ENCODE assay signal across 15 cellular contexts in the genomic region with DNA sequence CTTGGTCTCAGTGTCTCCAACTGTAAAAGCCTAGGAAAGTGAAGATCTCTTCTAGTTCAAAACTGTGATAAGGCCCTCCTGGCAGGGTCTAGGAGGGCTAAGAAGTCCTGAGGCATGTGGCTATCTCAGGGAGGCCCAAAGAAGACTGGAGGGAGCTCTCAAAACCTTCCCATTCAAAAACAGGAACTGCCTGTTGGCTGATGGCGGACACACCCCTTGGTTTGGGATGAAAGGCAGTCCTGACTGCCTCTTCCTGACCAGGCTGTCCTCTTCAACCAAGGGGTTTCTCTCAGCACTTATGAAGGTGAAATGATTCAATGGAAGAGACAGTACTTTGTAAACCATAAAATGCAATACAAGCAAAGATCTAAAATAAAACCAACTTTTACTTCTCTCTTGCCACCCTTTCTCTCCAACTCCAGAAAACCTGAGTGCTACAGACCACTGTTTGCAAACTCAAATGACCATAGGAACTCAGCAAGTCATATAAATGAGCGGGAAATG. TPM values are rescaled to one million over a fixed set of nuclear protein-coding genes. Genes with fewer than 3 reads are reported as not detected.
DNase-seq lines count a peak whose midpoint lies in the region; ATAC-seq and TF ChIP-seq lines count a peak whose summit lies in the region.
"Had no signal": no experiment of that assay in that cellular context is flagged by ENCODE, and none has a peak within 500 bp of the region (broad histone marks: within the 10 kb centered on the region; RNA-seq: fewer than 3 reads in every experiment).

No MANE protein-coding gene starts in this region.

- POLR2A ChIA-PET in A673 (lab: Charles Lee; ENCODE audit: low non-redundant PET) (no interaction called here), WTC11 (lab: Charles Lee) (no interaction called here)

- ATAC-seq in WTC11 (no peak), HG02759 (IDR thresholded peaks at IDR 0.05; ENCODE audit: unreplicated experiment) (no peak), HG02588 (IDR thresholded peaks at IDR 0.05; ENCODE audit: unreplicated experiment) (no peak), GM19023 (IDR thresholded peaks at IDR 0.05; ENCODE audit: unreplicated experiment) (no peak)

- H3K4me3 ChIP-seq in A673 (ENCODE audit: low read depth, low read length, poor library complexity, severe bottlenecking) = no peak overlapping the region
- H3K4me3 ChIP-seq: HAP-1, MG63, sigmoid colon, SK-N-MC had no signal

- H3K4me1 ChIP-seq in A673 (ENCODE audit: insufficient read depth, low read length, poor library complexity, severe bottlenecking) = no peaks in the 10 kb centered on the region

- H3K4me1 Mint-ChIP-seq in WTC11 = peaks cover 18% of the 10 kb centered on the region
- H3K4me1 Mint-ChIP-seq in immature natural killer cell = peaks cover 48 to 60% of the 10 kb centered on the region in 2 donors

- H3K27me3 Mint-ChIP-seq in WTC11 (ENCODE audit: low read depth) (no peaks in the 10 kb centered on the region), immature natural killer cell (ENCODE audit: low read depth in 3 of 3) (peaks cover 2 to 6% (median 5%) of the 10 kb centered on the region in 3 donors)

- CTCF ChIA-PET in A673 (lab: Charles Lee) (no interaction called here), WTC11 (lab: Charles Lee) (interaction anchor here (1.4 kb wide), 1 partner anchor 18 kb away, joined by 3 read pairs; no protein-coding TSS in a partner anchor)

- H3K27me3 ChIP-seq in A673 (replicated peaks; ENCODE audit: insufficient read depth, low read depth, low read length, poor library complexity) = no peaks in the 10 kb centered on the region
- H3K27me3 ChIP-seq: MG63, sigmoid colon had no signal

- H3K9me3 ChIP-seq in A673 (ENCODE audit: low read depth, low read length, poor library complexity, severe bottlenecking) = no peaks in the 10 kb centered on the region
- H3K9me3 ChIP-seq: HAP-1, MG63, sigmoid colon had no signal

- H3K4me3 Mint-ChIP-seq in WTC11 (no peak overlapping the region), immature natural killer cell (no peak overlapping the region)

- H3K27ac Mint-ChIP-seq in WTC11 (peak overlapping the region; percentile 58), immature natural killer cell (peak overlapping the region; percentile 73 to 92 (median 91))

- H3K36me3 Mint-ChIP-seq in WTC11 (peaks cover 18% of the 10 kb centered on the region), immature natural killer cell (peaks cover 3 to 17% (median 6%) of the 10 kb centered on the region in 3 donors)

- DNase-seq in A673 (ENCODE audit: low spot score) = no peak
- peak; percentile 39 for DNase-seq in CD1c-positive myeloid dendritic cell (ENCODE audit: extremely low spot score)
- DNase-seq in WTC11 (ENCODE audit: low spot score) = no peak
- no peak for DNase-seq in immature natural killer cell
- DNase-seq: activated gamma-delta T cell treated with Interleukin-2 at 50 U/mL for 16 hours, erythroblast, head of caudate nucleus, MG63, NCI-H2107, sigmoid colon had no signal

- TF ChIP-seq CTCF in A673 (conservative IDR thresholded peaks at IDR 0.05; ENCODE audit: low read depth, low read length) = no peak
- no peak for TF ChIP-seq CTCF in WTC11 (IDR thresholded peaks at IDR 0.05)

- no TSS peak for BruUV-seq in A673 (replicated peaks; lab: Mats Ljungman, UMichigan)

- intact Hi-C loops in A673 (cut with micrococcal nuclease; ENCODE audit: unreplicated experiment) = no loop called here

- H3K9me3 Mint-ChIP-seq in WTC11 = no peaks in the 10 kb centered on the region
- H3K9me3 Mint-ChIP-seq in immature natural killer cell = no peaks in the 10 kb centered on the region

- peaks cover 33% of the 10 kb centered on the region for H3K36me3 ChIP-seq in A673 (ENCODE audit: insufficient read depth, low read length, poor library complexity, severe bottlenecking)

- H3K27ac ChIP-seq in A673 (ENCODE audit: low read depth, low read length, poor library complexity, severe bottlenecking) = peak overlapping the region; percentile 22
- H3K27ac ChIP-seq: sigmoid colon, SK-N-MC had no signal

TF ChIP-seq in WTC11, 78 proteins besides CTCF, POLR2A, EP300 and RAD21 (continues in another document):
- no peak for TF ChIP-seq OVOL2 (CRISPR knock-in tag; IDR thresholded peaks at IDR 0.05; ENCODE audit: borderline replicate concordance)
- no peak for TF ChIP-seq NR2C2 (CRISPR knock-in tag; IDR thresholded peaks at IDR 0.05)
- no peak for TF ChIP-seq ELF4 (CRISPR knock-in tag; IDR thresholded peaks at IDR 0.05; ENCODE audit: low read depth)
- TF ChIP-seq SMAD4 (CRISPR knock-in tag; IDR thresholded peaks at IDR 0.05) = no peak
- TF ChIP-seq, protein P1, sequence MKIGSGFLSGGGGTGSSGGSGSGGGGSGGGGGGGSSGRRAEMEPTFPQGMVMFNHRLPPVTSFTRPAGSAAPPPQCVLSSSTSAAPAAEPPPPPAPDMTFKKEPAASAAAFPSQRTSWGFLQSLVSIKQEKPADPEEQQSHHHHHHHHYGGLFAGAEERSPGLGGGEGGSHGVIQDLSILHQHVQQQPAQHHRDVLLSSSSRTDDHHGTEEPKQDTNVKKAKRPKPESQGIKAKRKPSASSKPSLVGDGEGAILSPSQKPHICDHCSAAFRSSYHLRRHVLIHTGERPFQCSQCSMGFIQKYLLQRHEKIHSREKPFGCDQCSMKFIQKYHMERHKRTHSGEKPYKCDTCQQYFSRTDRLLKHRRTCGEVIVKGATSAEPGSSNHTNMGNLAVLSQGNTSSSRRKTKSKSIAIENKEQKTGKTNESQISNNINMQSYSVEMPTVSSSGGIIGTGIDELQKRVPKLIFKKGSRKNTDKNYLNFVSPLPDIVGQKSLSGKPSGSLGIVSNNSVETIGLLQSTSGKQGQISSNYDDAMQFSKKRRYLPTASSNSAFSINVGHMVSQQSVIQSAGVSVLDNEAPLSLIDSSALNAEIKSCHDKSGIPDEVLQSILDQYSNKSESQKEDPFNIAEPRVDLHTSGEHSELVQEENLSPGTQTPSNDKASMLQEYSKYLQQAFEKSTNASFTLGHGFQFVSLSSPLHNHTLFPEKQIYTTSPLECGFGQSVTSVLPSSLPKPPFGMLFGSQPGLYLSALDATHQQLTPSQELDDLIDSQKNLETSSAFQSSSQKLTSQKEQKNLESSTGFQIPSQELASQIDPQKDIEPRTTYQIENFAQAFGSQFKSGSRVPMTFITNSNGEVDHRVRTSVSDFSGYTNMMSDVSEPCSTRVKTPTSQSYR (CRISPR knock-in tag; IDR thresholded peaks at IDR 0.05) = no peak
- no peak for TF ChIP-seq ZNF416 (CRISPR knock-in tag; IDR thresholded peaks at IDR 0.05)
- TF ChIP-seq FOXJ3 (CRISPR knock-in tag; IDR thresholded peaks at IDR 0.05; ENCODE audit: borderline replicate concordance) = no peak
- TF ChIP-seq, protein P2, sequence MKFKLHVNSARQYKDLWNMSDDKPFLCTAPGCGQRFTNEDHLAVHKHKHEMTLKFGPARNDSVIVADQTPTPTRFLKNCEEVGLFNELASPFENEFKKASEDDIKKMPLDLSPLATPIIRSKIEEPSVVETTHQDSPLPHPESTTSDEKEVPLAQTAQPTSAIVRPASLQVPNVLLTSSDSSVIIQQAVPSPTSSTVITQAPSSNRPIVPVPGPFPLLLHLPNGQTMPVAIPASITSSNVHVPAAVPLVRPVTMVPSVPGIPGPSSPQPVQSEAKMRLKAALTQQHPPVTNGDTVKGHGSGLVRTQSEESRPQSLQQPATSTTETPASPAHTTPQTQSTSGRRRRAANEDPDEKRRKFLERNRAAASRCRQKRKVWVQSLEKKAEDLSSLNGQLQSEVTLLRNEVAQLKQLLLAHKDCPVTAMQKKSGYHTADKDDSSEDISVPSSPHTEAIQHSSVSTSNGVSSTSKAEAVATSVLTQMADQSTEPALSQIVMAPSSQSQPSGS (CRISPR knock-in tag; IDR thresholded peaks at IDR 0.05; ENCODE audit: borderline replicate concordance, low read depth) = no peak
- TF ChIP-seq CREM (CRISPR knock-in tag; IDR thresholded peaks at IDR 0.05) = no peak
- TF ChIP-seq TP53 (CRISPR knock-in tag; IDR thresholded peaks at IDR 0.05) = no peak
- no peak for TF ChIP-seq ESRRA (CRISPR knock-in tag; IDR thresholded peaks at IDR 0.05; ENCODE audit: borderline replicate concordance)
- no peak for TF ChIP-seq MYBL2 (CRISPR knock-in tag; IDR thresholded peaks at IDR 0.05)
- TF ChIP-seq ZNF423 (CRISPR knock-in tag; IDR thresholded peaks at IDR 0.05) = no peak
- no peak for TF ChIP-seq FOXK1 (CRISPR knock-in tag; IDR thresholded peaks at IDR 0.05)
- TF ChIP-seq, protein P3, sequence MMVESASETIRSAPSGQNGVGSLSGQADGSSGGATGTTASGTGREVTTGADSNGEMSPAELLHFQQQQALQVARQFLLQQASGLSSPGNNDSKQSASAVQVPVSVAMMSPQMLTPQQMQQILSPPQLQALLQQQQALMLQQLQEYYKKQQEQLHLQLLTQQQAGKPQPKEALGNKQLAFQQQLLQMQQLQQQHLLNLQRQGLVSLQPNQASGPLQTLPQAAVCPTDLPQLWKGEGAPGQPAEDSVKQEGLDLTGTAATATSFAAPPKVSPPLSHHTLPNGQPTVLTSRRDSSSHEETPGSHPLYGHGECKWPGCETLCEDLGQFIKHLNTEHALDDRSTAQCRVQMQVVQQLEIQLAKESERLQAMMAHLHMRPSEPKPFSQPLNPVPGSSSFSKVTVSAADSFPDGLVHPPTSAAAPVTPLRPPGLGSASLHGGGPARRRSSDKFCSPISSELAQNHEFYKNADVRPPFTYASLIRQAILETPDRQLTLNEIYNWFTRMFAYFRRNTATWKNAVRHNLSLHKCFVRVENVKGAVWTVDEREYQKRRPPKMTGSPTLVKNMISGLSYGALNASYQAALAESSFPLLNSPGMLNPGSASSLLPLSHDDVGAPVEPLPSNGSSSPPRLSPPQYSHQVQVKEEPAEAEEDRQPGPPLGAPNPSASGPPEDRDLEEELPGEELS (CRISPR knock-in tag; IDR thresholded peaks at IDR 0.05) = no peak
- TF ChIP-seq CREB1 (CRISPR knock-in tag; IDR thresholded peaks at IDR 0.05) = no peak

RNA-seq across cellular contexts. Expression of a gene that starts 4.7 kb away (rescaled TPM):
- total RNA-seq in A673 (2021) (15.2 and 17.7 TPM in 2 replicates), WTC11 (2021) (9.0 to 10.4 TPM (median 9.1 TPM) in 3 replicates)
- polyA plus RNA-seq in immature natural killer cell = 1 to 10 TPM; 1.3 to 6.3 (median 2.3) TPM

RNA-seq across cellular contexts. Expression of a gene that starts 18.1 kb away (rescaled TPM):
- total RNA-seq in A673 (2021) (8.5 and 9.1 TPM in 2 replicates), WTC11 (2021) (4.2 to 6.0 TPM (median 4.9 TPM) in 3 replicates)
- polyA plus RNA-seq in immature natural killer cell = 10 to 100 TPM; 31.9 to 39.0 (median 33.6) TPM

RNA-seq across cellular contexts. Expression of a gene that starts 18.8 kb away (rescaled TPM):
- total RNA-seq in A673 (2021) (10.6 and 12.7 TPM in 2 replicates), WTC11 (2021) (11.3 to 11.7 TPM (median 11.5 TPM) in 3 replicates)
- polyA plus RNA-seq in immature natural killer cell = 10 to 100 TPM in 1 of 3 donors, 1 to 10 TPM in 2; 7.4 to 10.2 (median 8.3) TPM

RNA-seq across cellular contexts. Expression of a gene that starts 27.1 kb away (rescaled TPM):
- total RNA-seq in A673 (2021) (32.7 and 39.5 TPM in 2 replicates), WTC11 (2021) (35.9 to 43.0 TPM (median 42.4 TPM) in 3 replicates)
- 1 to 10 TPM in 2 of 3 donors, under 1 TPM in 1; 0.15 to 1.7 (median 1.3) TPM for polyA plus RNA-seq in immature natural killer cell

RNA-seq across cellular contexts. Expression of a gene that starts 32.0 kb away (rescaled TPM):
- total RNA-seq in A673 (2021) (21.4 and 23.2 TPM in 2 replicates), WTC11 (2021) (15.4 to 16.5 TPM (median 16.0 TPM) in 3 replicates)
- 1 to 10 TPM; 1.2 to 3.3 (median 1.9) TPM for polyA plus RNA-seq in immature natural killer cell
